In genomic region chr1:23568608-23569383, GRCh38 we compare ENCODE assay signal across 9 cellular contexts. TPM values are rescaled to one million over a fixed set of nuclear protein-coding genes. Genes with fewer than 3 reads are reported as not detected.
DNase-seq lines count a peak whose midpoint lies in the region; TF ChIP-seq lines count a peak whose summit lies in the region.
"Had no signal": no experiment of that assay in that cellular context is flagged by ENCODE, and none has a peak within 500 bp of the region (broad histone marks: within the 10 kb centered on the region; RNA-seq: fewer than 3 reads in every experiment).

No MANE protein-coding gene starts in this region.

- WGBS in esophagus muscularis mucosa, result 33% methylated on average over 13 of the region's 16 CpGs

- no peak for TF ChIP-seq EP300 in esophagus muscularis mucosa (IDR thresholded peaks at IDR 0.05)

- H3K36me3 ChIP-seq in BLaER1, result no peaks in the 10 kb centered on the region
- no peaks in the 10 kb centered on the region for H3K36me3 ChIP-seq in esophagus muscularis mucosa
- no peaks in the 10 kb centered on the region for H3K36me3 ChIP-seq in neural progenitor cell

- peak overlapping the region; percentile 99 for H3K27ac ChIP-seq in BLaER1
- H3K27ac ChIP-seq in esophagus muscularis mucosa (replicated peaks in 1 of 4), result peak overlapping the region; percentile 87 to 93 (median 92)
- peak overlapping the region; percentile 99 for H3K27ac ChIP-seq in neural progenitor cell
- H3K27ac ChIP-seq: foreskin keratinocyte had no signal

- TF ChIP-seq POLR2A in esophagus muscularis mucosa (IDR thresholded peaks at IDR 0.05; ENCODE audit: low read depth), result no peak

- peaks cover 69% of the 10 kb centered on the region for H3K4me1 Mint-ChIP-seq in neural progenitor cell

- H3K27ac Mint-ChIP-seq in neural progenitor cell, result peak overlapping the region; percentile 99

- H3K4me3 ChIP-seq in BLaER1, result peak overlapping the region; percentile 77
- peak overlapping the region; percentile 73 to 82 (median 78) for H3K4me3 ChIP-seq in esophagus muscularis mucosa
- peak overlapping the region; percentile 40 for H3K4me3 ChIP-seq in neural progenitor cell

- H3F3A ChIP-seq in neural progenitor cell (ENCODE audit: low read depth), result peaks cover 68% of the 10 kb centered on the region

- H3K27me3 ChIP-seq in BLaER1 (no peaks in the 10 kb centered on the region), esophagus muscularis mucosa (no peaks in the 10 kb centered on the region), neural progenitor cell (no peaks in the 10 kb centered on the region)

- DNase-seq in OCI-M1 (lab: John Stamatoyannopoulos, UW) (peak; percentile 31), esophagus muscularis mucosa (ENCODE audit: extremely low spot score) (no peak), neural progenitor cell (ENCODE audit: low spot score) (peak; percentile 69), ureter (ENCODE audit: low spot score) (no peak), NCI-H510A treated with DMSO at 0.1 percent for 48 hours (lab: John Stamatoyannopoulos, UW) (no peak), NOMO-1 treated with DMSO at 0.1 percent for 48 hours (lab: John Stamatoyannopoulos, UW; ENCODE audit: unreplicated experiment) (no peak), amniotic stem cell (lab: John Stamatoyannopoulos, UW) (no peak)
- DNase-seq: foreskin keratinocyte had no signal

- no peaks in the 10 kb centered on the region for H3K79me2 ChIP-seq in neural progenitor cell (ENCODE audit: low read depth)

- TF ChIP-seq CTCF in esophagus muscularis mucosa (IDR thresholded peaks at IDR 0.05) (no peak), neural progenitor cell (IDR thresholded peaks at IDR 0.05) (no peak)

- H3K9me3 ChIP-seq in BLaER1 (no peaks in the 10 kb centered on the region), esophagus muscularis mucosa (no peaks in the 10 kb centered on the region), neural progenitor cell (ENCODE audit: low read depth) (no peaks in the 10 kb centered on the region)

- no peaks in the 10 kb centered on the region for H3K36me3 Mint-ChIP-seq in neural progenitor cell

- peak overlapping the region; percentile 83 for H3K4me3 Mint-ChIP-seq in neural progenitor cell

- H3K9ac ChIP-seq in BLaER1 (peak overlapping the region; percentile 94), neural progenitor cell (peak overlapping the region; percentile 65)

- H3K4me2 ChIP-seq in BLaER1 (peak overlapping the region; percentile 97), neural progenitor cell (peak overlapping the region; percentile 71)

- peaks cover 70% of the 10 kb centered on the region for H3K4me1 ChIP-seq in BLaER1
- peaks cover 22 to 56% (median 37%) of the 10 kb centered on the region in 4 donors for H3K4me1 ChIP-seq in esophagus muscularis mucosa
- peaks cover 54% of the 10 kb centered on the region for H3K4me1 ChIP-seq in neural progenitor cell
- H3K4me1 ChIP-seq: foreskin keratinocyte had no signal

- H3K9me3 Mint-ChIP-seq in neural progenitor cell, result no peaks in the 10 kb centered on the region

- H2AFZ ChIP-seq in neural progenitor cell (replicated peaks), result no peak overlapping the region

- intact Hi-C loops in esophagus muscularis mucosa (cut with DNase I), result no loop called here

- H4K20me1 ChIP-seq in BLaER1 (no peaks in the 10 kb centered on the region), neural progenitor cell (ENCODE audit: low read depth) (no peaks in the 10 kb centered on the region)

- peaks cover 18% of the 10 kb centered on the region for H3K27me3 Mint-ChIP-seq in neural progenitor cell (ENCODE audit: insufficient read depth, low read depth)

RNA-seq across cellular contexts. Expression of gene ID3, which starts 9.5 kb away (rescaled TPM):
- total RNA-seq in esophagus muscularis mucosa, result 100 to 1,000 TPM in 3 of 4 donors, 10 to 100 TPM in 1; 75.2 to 352 (median 274) TPM
- 99.9 and 235 TPM in 2 replicates for total RNA-seq in neural progenitor cell (ENCODE audit: low replicate concordance)
- total RNA-seq in ureter, result 81.0 TPM

RNA-seq across cellular contexts. Expression of gene E2F2, which starts 37.8 kb away (rescaled TPM):
- total RNA-seq in esophagus muscularis mucosa (under 1 TPM in 3 of 4 donors, not detected in 1; 0.11 to 0.26 (median 0.17) TPM), neural progenitor cell (ENCODE audit: low replicate concordance) (3.4 and 7.0 TPM in 2 replicates), ureter (0.52 TPM)

Comparison
In these comparisons a context has a peak if more than half of its experiments do, and no peak if none do; other contexts are left out.
1. DNase-seq: peak in OCI-M1 (single experiment) and neural progenitor cell (single experiment); none in esophagus muscularis mucosa (single experiment), ureter (single experiment), NCI-H510A treated with DMSO at 0.1 percent for 48 hours (single experiment), NOMO-1 treated with DMSO at 0.1 percent for 48 hours (single experiment) and amniotic stem cell (single experiment).
2. Peak in every context shown above with its lines, with median percentiles within 50 percentile points of each other: H3K27ac ChIP-seq and H3K4me3 ChIP-seq.